20 cellular contexts compared by ENCODE assay signal in genomic region chr3:72539856-72540255, GRCh38.
"Had no signal": no experiment of that assay in that cellular context is flagged by ENCODE, and none has a peak within 500 bp of the region (broad histone marks: within the 10 kb centered on the region; RNA-seq: fewer than 3 reads in every experiment).

No MANE protein-coding gene starts in this region.

- H3K27ac Mint-ChIP-seq: effector memory CD8-positive, alpha-beta T cell; memory B cell; natural killer cell had no signal

- H3K9me3 Mint-ChIP-seq: effector memory CD8-positive, alpha-beta T cell; memory B cell; natural killer cell had no signal

- H3K4me3 ChIP-seq: gastrocnemius medialis, lung, ovary, psoas muscle, skin epidermis, spleen, stomach, thyroid gland had no signal

- ATAC-seq: effector memory CD8-positive, alpha-beta T cell; gastrocnemius medialis; natural killer cell; right cardiac atrium had no signal

- DNase-seq: cortex of kidney; effector memory CD8-positive, alpha-beta T cell; foreskin fibroblast; gastrocnemius medialis; natural killer cell; occipital lobe; ovary; posterior cingulate gyrus; psoas muscle; right cardiac atrium; spleen; stimulated activated CD4-positive, alpha-beta T cell treated with anti-CD3 and anti-CD28 coated beads, Interleukin-15, amount 100 ng/mL, for 24 hours; stimulated activated CD4-positive, alpha-beta T cell treated with anti-CD3 and anti-CD28 coated beads, Interleukin-2, amount 100 ng/mL, for 48 hours; stimulated activated naive CD4-positive, alpha-beta T cell treated with Interleukin-2 at 50 U/mL for 16 hours; stomach; thyroid gland; trophoblast cell had no signal

- H3K4me3 Mint-ChIP-seq: effector memory CD8-positive, alpha-beta T cell; memory B cell; natural killer cell had no signal

- H3K36me3 Mint-ChIP-seq: memory B cell, natural killer cell had no signal
